ENCODE assay signal across 1 cellular context in the genomic region with DNA sequence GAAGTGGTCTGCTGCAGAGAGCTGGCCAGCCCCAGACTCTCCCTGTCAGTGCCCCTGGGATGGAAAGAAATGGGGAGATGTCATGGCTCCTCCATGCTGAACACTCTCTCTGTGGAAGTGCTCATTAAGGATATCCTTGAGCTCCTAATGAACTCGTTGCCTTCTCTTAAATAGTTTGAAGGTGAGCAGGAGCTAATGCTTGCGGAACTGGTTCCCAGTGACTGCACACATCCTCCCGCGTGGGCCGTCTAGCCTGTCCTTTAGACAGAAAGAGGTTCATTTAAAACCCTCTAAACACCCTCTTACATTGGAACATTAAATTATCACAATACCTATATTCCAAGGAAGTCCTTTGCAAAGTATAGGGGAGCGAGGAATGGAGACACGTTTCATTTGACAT.
TF ChIP-seq lines count a peak whose summit lies in the region.

No MANE protein-coding gene starts in this region.

TF ChIP-seq in GM23338, 12 proteins besides CTCF, POLR2A, EP300 and RAD21:
- TF ChIP-seq, protein P1, sequence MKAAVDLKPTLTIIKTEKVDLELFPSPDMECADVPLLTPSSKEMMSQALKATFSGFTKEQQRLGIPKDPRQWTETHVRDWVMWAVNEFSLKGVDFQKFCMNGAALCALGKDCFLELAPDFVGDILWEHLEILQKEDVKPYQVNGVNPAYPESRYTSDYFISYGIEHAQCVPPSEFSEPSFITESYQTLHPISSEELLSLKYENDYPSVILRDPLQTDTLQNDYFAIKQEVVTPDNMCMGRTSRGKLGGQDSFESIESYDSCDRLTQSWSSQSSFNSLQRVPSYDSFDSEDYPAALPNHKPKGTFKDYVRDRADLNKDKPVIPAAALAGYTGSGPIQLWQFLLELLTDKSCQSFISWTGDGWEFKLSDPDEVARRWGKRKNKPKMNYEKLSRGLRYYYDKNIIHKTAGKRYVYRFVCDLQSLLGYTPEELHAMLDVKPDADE (IDR thresholded peaks at IDR 0.05), result no peak
- no peak for TF ChIP-seq ZNF114 (CRISPR knock-in tag; IDR thresholded peaks at IDR 0.05)
TF ChIP-seq in GM23338: peak in this region for 0.
